8 cellular contexts compared by ENCODE assay signal in genomic region chr22:38868886-38869381, GRCh38. TPM values are rescaled to one million over a fixed set of nuclear protein-coding genes. Genes with fewer than 3 reads are reported as not detected.
DNase-seq lines count a peak whose midpoint lies in the region; ATAC-seq and TF ChIP-seq lines count a peak whose summit lies in the region.

No MANE protein-coding gene starts in this region.

- H3K27ac ChIP-seq in right atrium auricular region, result no peak overlapping the region

- TF ChIP-seq CTCF in right atrium auricular region (IDR thresholded peaks at IDR 0.05), result peak; percentile 81 to 96

- H3K27me3 ChIP-seq in right atrium auricular region, result no peaks in the 10 kb centered on the region

- no peaks in the 10 kb centered on the region for H3K9me3 ChIP-seq in right atrium auricular region

- peaks cover 0 to 67% of the 10 kb centered on the region in 2 donors for H3K4me1 ChIP-seq in right atrium auricular region

- ATAC-seq in sciatic nerve (peak; percentile 34), GM21619 (IDR thresholded peaks at IDR 0.05; ENCODE audit: unreplicated experiment) (no peak), HG03108 (IDR thresholded peaks at IDR 0.05; ENCODE audit: unreplicated experiment) (no peak)

- H3K4me3 ChIP-seq in right atrium auricular region, result no peak overlapping the region

- DNase-seq in EH (ENCODE audit: low read depth) (peak; percentile 71), Kasumi-1 (lab: John Stamatoyannopoulos, UW) (peak; percentile 38 to 48), T-helper 1 cell (peak; percentile 65 to 80 (median 74)), amniotic epithelial cell (ENCODE audit: low read depth) (peak; percentile 49), right atrium auricular region (ENCODE audit: low spot score) (peak; percentile 76), sciatic nerve (ENCODE audit: low spot score) (peak; percentile 92)

- intact Hi-C loops in sciatic nerve (cut with DNase I), result loop anchor here (5.0 to 10.0 kb wide), 4 partner anchors 104 to 446 kb away; partner anchors contain the start of genes APOBEC3C and RPL3

- H3K36me3 ChIP-seq in right atrium auricular region, result peaks cover 40% of the 10 kb centered on the region

RNA-seq across cellular contexts. Expression of gene CBX6, which starts 3.1 kb away (rescaled TPM):
- 10 to 100 TPM; 28.0 to 57.0 TPM for total RNA-seq in right atrium auricular region
- total RNA-seq in sciatic nerve, result 83.5 TPM

RNA-seq across cellular contexts. Expression of gene NPTXR, which starts 25.1 kb away (rescaled TPM):
- total RNA-seq in right atrium auricular region (10 to 100 TPM; 18.0 to 24.6 TPM), sciatic nerve (6.9 TPM)
